Comparison of ENCODE assay signal across 8 cellular contexts in genomic region chr19:18279516-18280246, GRCh38. TPM values are rescaled to one million over a fixed set of nuclear protein-coding genes. Genes with fewer than 3 reads are reported as not detected.
A peak's percentile ranks its signal among the peaks of the same experiment; 100 is the strongest.
DNase-seq lines count a peak whose midpoint lies in the region; ATAC-seq, FAIRE-seq and TF ChIP-seq lines count a peak whose summit lies in the region.

No MANE protein-coding gene starts in this region.

- H3K4me1 ChIP-seq in right cardiac atrium (ENCODE audit: control insufficient read depth, insufficient read depth, low read length) (peaks cover 16% of the 10 kb centered on the region), psoas muscle (peaks cover 54% of the 10 kb centered on the region)

- FAIRE-seq in urothelium cell line (lab: Jason Lieb, UNC) = no peak

- H3K36me3 Mint-ChIP-seq in CD4-positive, alpha-beta T cell (ENCODE audit: low read depth) = peaks cover 51% of the 10 kb centered on the region

- intact Hi-C loops in CD4-positive, alpha-beta T cell (cut with DNase I, micrococcal nuclease) = loop anchor here (1.0 kb wide), 3 partner anchors 25 to 49 kb away; partner anchors contain the start of gene LSM4 (in 2 of the 2)
- intact Hi-C loops in right cardiac atrium (cut with DNase I) = loop anchor here (2.0 to 10.0 kb wide), 5 partner anchors 43 to 135 kb away; partner anchors contain the start of genes LSM4 (in 4 of the 4), LRRC25 (in 1 of the 4) and SSBP4 (in 1 of the 4)
- intact Hi-C loops in psoas muscle (cut with DNase I) = loop anchor here (1.0 to 2.0 kb wide), 3 partner anchors 23 to 131 kb away; partner anchors contain the start of gene LSM4 (in 2 of the 2)

- peak overlapping the region; percentile 84 for H3K4me3 ChIP-seq in right cardiac atrium (ENCODE audit: low read length)
- peak overlapping the region; percentile 84 for H3K4me3 ChIP-seq in psoas muscle

- peak; percentile 98 for TF ChIP-seq CTCF in CD4-positive, alpha-beta T cell (IDR thresholded peaks at IDR 0.05)
- TF ChIP-seq CTCF in psoas muscle (IDR thresholded peaks at IDR 0.05) = peak; percentile 74

- peaks cover 55% of the 10 kb centered on the region for H3K4me1 Mint-ChIP-seq in CD4-positive, alpha-beta T cell (ENCODE audit: low read depth)

- H3K27ac Mint-ChIP-seq in CD4-positive, alpha-beta T cell = peak overlapping the region; percentile 100

- H3K27me3 ChIP-seq in CD4-positive, alpha-beta T cell (ENCODE audit: control insufficient read depth, insufficient read depth, low read length) = no peaks in the 10 kb centered on the region
- no peaks in the 10 kb centered on the region for H3K27me3 ChIP-seq in right cardiac atrium (ENCODE audit: control insufficient read depth, insufficient read depth)
- H3K27me3 ChIP-seq in psoas muscle (ENCODE audit: insufficient read depth in 3 of 3, low read length in 2 of 3) = no peaks in the 10 kb centered on the region

- ATAC-seq in CD4-positive, alpha-beta T cell (ENCODE audit: poor library complexity) = peak; percentile 43
- ATAC-seq in right cardiac atrium (peak; percentile 80), psoas muscle (peak; percentile 66 to 76 (median 70))

- peak overlapping the region; percentile 98 for H3K27ac ChIP-seq in CD4-positive, alpha-beta T cell (ENCODE audit: low read depth, low read length)
- H3K27ac ChIP-seq in right cardiac atrium (ENCODE audit: low read length) = peak overlapping the region; percentile 99
- H3K27ac ChIP-seq in psoas muscle = peak overlapping the region; percentile 99

- H3K9me3 Mint-ChIP-seq in CD4-positive, alpha-beta T cell = peaks cover 2% of the 10 kb centered on the region

- H3K9me3 ChIP-seq in CD4-positive, alpha-beta T cell (ENCODE audit: control insufficient read depth, low read length) = no peaks in the 10 kb centered on the region
- H3K9me3 ChIP-seq in right cardiac atrium (ENCODE audit: control insufficient read depth, low read length) = no peaks in the 10 kb centered on the region
- no peaks in the 10 kb centered on the region for H3K9me3 ChIP-seq in psoas muscle

- peak overlapping the region; percentile 99 for H3K4me3 Mint-ChIP-seq in CD4-positive, alpha-beta T cell

- CTCF ChIA-PET in CD4-positive, alpha-beta T cell (lab: Charles Lee) = interaction anchor here (0.6 to 6.6 kb wide), 30 partner anchors 10 to 420 kb away, joined by 3 to 340 read pairs (median 5); partner anchors contain the start of genes LSM4, MPV17L2, RPL18A and SSBP4

- POLR2A ChIA-PET in CD4-positive, alpha-beta T cell (lab: Charles Lee) = interaction anchor here (0.6 to 18.2 kb wide), 40 partner anchors 12 to 1389 kb away, joined by 3 to 761 read pairs (median 6); partner anchors contain the start of genes CCDC124, COPE, DDX49 and HAUS8

- H3K27me3 Mint-ChIP-seq in CD4-positive, alpha-beta T cell = peaks cover 9% of the 10 kb centered on the region

- under 1% methylated on average over 54 of the region's 55 CpGs for WGBS in right cardiac atrium
- 1% methylated on average over 35 to 55 of the region's 55 CpGs for WGBS in psoas muscle, 3 donors

- peaks cover 0 to 12% of the 10 kb centered on the region in 2 donors for H3K36me3 ChIP-seq in psoas muscle (ENCODE audit: insufficient read depth in 1 of 2, low read depth in 1 of 2)

- peak; percentile 86 to 93 (median 90) for DNase-seq in CD4-positive, alpha-beta T cell
- DNase-seq in H4 (ENCODE audit: low spot score) (peak; percentile 93), NCI-H187 (lab: John Stamatoyannopoulos, UW) (peak; percentile 25 to 78), T-helper 2 cell (peak; percentile 69 to 96 (median 85)), anterior cingulate cortex (lab: John Stamatoyannopoulos, UW) (peak; percentile 23 to 96 (median 88)), right cardiac atrium (peak; percentile 93 to 97 (median 96)), psoas muscle (peak; percentile 91 to 95), urothelium cell line (ENCODE audit: low spot score) (peak; percentile 87)

RNA-seq across cellular contexts. Expression of gene JUND, which starts 1.7 kb away (rescaled TPM):
- 1,000 to 10,000 TPM; 1,827 to 1,976 TPM for total RNA-seq in CD4-positive, alpha-beta T cell
- 29.1 and 86.4 TPM in 2 replicates for total RNA-seq in H4 (2014; rRNA removed; shearing (Covaris generic))
- total RNA-seq in right cardiac atrium (100 to 1,000 TPM; 117 to 229 (median 122) TPM), psoas muscle (10 to 100 TPM; 68.0 to 77.1 (median 72.1) TPM)
- polyA plus RNA-seq in right cardiac atrium (233 TPM), psoas muscle (10 to 100 TPM; 22.7 to 40.3 (median 38.9) TPM)

RNA-seq across cellular contexts. Expression of gene IQCN, which starts 5.4 kb away (rescaled TPM):
- 10 to 100 TPM; 18.1 to 18.7 TPM for total RNA-seq in CD4-positive, alpha-beta T cell
- total RNA-seq in H4 (2014; rRNA removed; shearing (Covaris generic)) = 0.62 and 1.0 TPM in 2 replicates
- total RNA-seq in right cardiac atrium = 1 to 10 TPM in 2 of 4 donors, under 1 TPM in 2; 0.65 to 1.4 (median 1.1) TPM
- 5.3 TPM for polyA plus RNA-seq in right cardiac atrium
- 1 to 10 TPM in 1 of 4 donors, under 1 TPM in 3; 0.32 to 1.5 (median 0.43) TPM for total RNA-seq in psoas muscle
- under 1 TPM; 0.12 to 0.57 (median 0.17) TPM for polyA plus RNA-seq in psoas muscle

RNA-seq across cellular contexts. Expression of gene LSM4, which starts 43.2 kb away (rescaled TPM):
- total RNA-seq in CD4-positive, alpha-beta T cell = 10 to 100 TPM; 40.2 to 47.4 TPM
- 349 and 397 TPM in 2 replicates for total RNA-seq in H4 (2014; rRNA removed; shearing (Covaris generic))
- 10 to 100 TPM; 55.6 to 77.2 (median 64.8) TPM for total RNA-seq in right cardiac atrium
- polyA plus RNA-seq in right cardiac atrium = 131 TPM
- total RNA-seq in psoas muscle = 100 to 1,000 TPM in 2 of 4 donors, 10 to 100 TPM in 2; 87.9 to 136 (median 112) TPM
- 100 to 1,000 TPM; 118 to 215 (median 139) TPM for polyA plus RNA-seq in psoas muscle

RNA-seq across cellular contexts. Expression of gene PDE4C, which starts 53.4 kb away (rescaled TPM):
- not detected for total RNA-seq in CD4-positive, alpha-beta T cell
- total RNA-seq in H4 (2014; rRNA removed; shearing (Covaris generic)) = 0.06 TPM in 1 of 2 replicates, not detected in the other
- total RNA-seq in right cardiac atrium (1 to 10 TPM in 2 of 4 donors, under 1 TPM in 2; 0.47 to 1.6 (median 0.97) TPM), psoas muscle (1 to 10 TPM in 1 of 4 donors, under 1 TPM in 3; 0.27 to 2.5 (median 0.86) TPM)
- polyA plus RNA-seq in right cardiac atrium (2.8 TPM), psoas muscle (under 1 TPM; 0.43 to 0.86 (median 0.86) TPM)

Comparison
In these comparisons a context has a peak if more than half of its experiments do, and no peak if none do; other contexts are left out.
1. Peak in every context shown above with its lines: DNase-seq, ATAC-seq, H3K4me3 ChIP-seq and H3K27ac ChIP-seq.
2. RNA of gene JUND, which starts 1.7 kb away (total RNA-seq): 1,827 to 1,976 TPM in CD4-positive, alpha-beta T cell; 117 to 229 TPM in right cardiac atrium, 68.0 to 77.1 TPM in psoas muscle and 29.1 to 86.4 TPM in H4; every median in the first group is over 4 times any median in the second.